Comparison of ENCODE assay signal across 18 cellular contexts in the genomic region with DNA sequence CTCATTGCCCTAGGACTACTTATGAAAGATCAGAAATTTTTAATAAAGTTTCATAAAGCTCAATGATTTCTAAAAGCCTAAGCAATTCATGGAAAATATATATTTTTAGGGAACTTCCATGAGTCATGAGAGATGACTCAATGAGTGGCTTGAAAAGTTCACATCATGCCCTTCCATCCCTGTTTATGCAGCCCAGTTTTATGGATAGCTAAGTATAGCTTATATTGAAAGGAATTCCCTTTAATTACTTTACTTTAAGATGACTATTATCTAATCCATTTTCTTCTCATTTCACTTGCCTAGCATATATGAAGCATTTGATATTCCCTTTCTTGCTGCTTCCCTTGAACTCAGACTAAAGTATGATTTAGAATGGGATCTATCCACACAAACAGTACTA.
"Had no signal": no experiment of that assay in that cellular context is flagged by ENCODE, and none has a peak within 500 bp of the region (broad histone marks: within the 10 kb centered on the region; RNA-seq: fewer than 3 reads in every experiment).

No MANE protein-coding gene starts in this region.

- H3K9me3 ChIP-seq: left lung, sigmoid colon, upper lobe of left lung had no signal

- H3K4me3 ChIP-seq: left lung, sigmoid colon, upper lobe of left lung had no signal

- H3K27ac ChIP-seq: left lung, sigmoid colon, upper lobe of left lung had no signal

- DNase-seq: activated CD4-positive, alpha-beta T cell treated with anti-CD3 and anti-CD28 coated beads for 1 hour; activated CD4-positive, alpha-beta T cell treated with anti-CD3 and anti-CD28 coated beads, Interleukin-2, amount 50 U/mL, for 48 hours; activated naive CD4-positive, alpha-beta T cell treated with anti-CD3 and anti-CD28 coated beads, Interleukin-2, amount 10 ng/mL, durations not matched to agents 7 days and 5 days; cerebellar nuclear complex; dermis blood vessel endothelial cell; endodermal cell; head of caudate nucleus; left lung; sigmoid colon; stimulated activated CD4-positive, alpha-beta T cell treated with anti-CD3 and anti-CD28 coated beads, Interleukin-12 subunit alpha, Interleukin-12 subunit beta, amount 100 ng/mL, for 4 hours; stimulated activated CD4-positive, alpha-beta T cell treated with anti-CD3 and anti-CD28 coated beads, Interleukin-2, amount 100 ng/mL, for 48 hours; stimulated activated naive CD4-positive, alpha-beta T cell treated with Interleukin-2 at 50 U/mL for 16 hours; upper lobe of left lung had no signal

- H3K4me3 Mint-ChIP-seq: activated naive CD4-positive, alpha-beta T cell treated with anti-CD3 and anti-CD28 coated beads, Interleukin-2, amount 10 ng/mL, durations not matched to agents 7 days and 5 days; activated T-helper 17 cell treated with anti-CD3 and anti-CD28 coated beads, Interleukin-2, amount 50 U/mL, for 72 hours; brain; endodermal cell; memory B cell; natural killer cell treated with Interleukin-12 subunit alpha and Interleukin-12 subunit beta and Interleukin-15 and Interleukin-18, amount 100 ng/mL, for 72 hours had no signal

- H3K27me3 ChIP-seq: left lung, sigmoid colon, upper lobe of left lung had no signal

- H3K27me3 Mint-ChIP-seq: activated naive CD4-positive, alpha-beta T cell treated with anti-CD3 and anti-CD28 coated beads, Interleukin-2, amount 10 ng/mL, durations not matched to agents 7 days and 5 days; brain; memory B cell; natural killer cell treated with Interleukin-12 subunit alpha and Interleukin-12 subunit beta and Interleukin-15 and Interleukin-18, amount 100 ng/mL, for 72 hours had no signal

- H3K36me3 ChIP-seq: left lung, sigmoid colon, upper lobe of left lung had no signal

- H3K4me1 ChIP-seq: left lung, sigmoid colon, upper lobe of left lung had no signal

- H3K4me1 Mint-ChIP-seq: activated naive CD4-positive, alpha-beta T cell treated with anti-CD3 and anti-CD28 coated beads, Interleukin-2, amount 10 ng/mL, durations not matched to agents 7 days and 5 days; activated T-helper 17 cell treated with anti-CD3 and anti-CD28 coated beads, Interleukin-2, amount 50 U/mL, for 72 hours; memory B cell had no signal

- FAIRE-seq: islet of Langerhans had no signal

- H3K36me3 Mint-ChIP-seq: activated naive CD4-positive, alpha-beta T cell treated with anti-CD3 and anti-CD28 coated beads, Interleukin-2, amount 10 ng/mL, durations not matched to agents 7 days and 5 days; brain; memory B cell; natural killer cell treated with Interleukin-12 subunit alpha and Interleukin-12 subunit beta and Interleukin-15 and Interleukin-18, amount 100 ng/mL, for 72 hours had no signal

- ATAC-seq: activated T-helper 17 cell treated with anti-CD3 and anti-CD28 coated beads, Interleukin-2, amount 50 U/mL, for 72 hours; left lung; natural killer cell treated with Interleukin-12 subunit alpha and Interleukin-12 subunit beta and Interleukin-15 and Interleukin-18, amount 100 ng/mL, for 72 hours had no signal

- H3K9me3 Mint-ChIP-seq: activated naive CD4-positive, alpha-beta T cell treated with anti-CD3 and anti-CD28 coated beads, Interleukin-2, amount 10 ng/mL, durations not matched to agents 7 days and 5 days; activated T-helper 17 cell treated with anti-CD3 and anti-CD28 coated beads, Interleukin-2, amount 50 U/mL, for 72 hours; brain; endodermal cell; memory B cell had no signal

- H3K27ac Mint-ChIP-seq: activated naive CD4-positive, alpha-beta T cell treated with anti-CD3 and anti-CD28 coated beads, Interleukin-2, amount 10 ng/mL, durations not matched to agents 7 days and 5 days; activated T-helper 17 cell treated with anti-CD3 and anti-CD28 coated beads, Interleukin-2, amount 50 U/mL, for 72 hours; brain; endodermal cell; memory B cell; natural killer cell treated with Interleukin-12 subunit alpha and Interleukin-12 subunit beta and Interleukin-15 and Interleukin-18, amount 100 ng/mL, for 72 hours had no signal
